ENCODE assay signal across 27 cellular contexts in genomic region chr18:3902676-3903075, GRCh38.
DNase-seq lines count a peak whose midpoint lies in the region; ATAC-seq and TF ChIP-seq lines count a peak whose summit lies in the region.
"Had no signal": no experiment of that assay in that cellular context is flagged by ENCODE, and none has a peak within 500 bp of the region (broad histone marks: within the 10 kb centered on the region; RNA-seq: fewer than 3 reads in every experiment).

No MANE protein-coding gene starts in this region.

- no peaks in the 10 kb centered on the region for H3K27me3 ChIP-seq in smooth muscle cell (ENCODE audit: low read depth)
- H3K27me3 ChIP-seq: BLaER1 treated with 17β-estradiol and CSF1 and Interleukin-3, amounts not matched to agents 10 nM and 100 nM; cardiac muscle cell; spleen; uterus had no signal

- H3K4me2 ChIP-seq in smooth muscle cell, result peak overlapping the region; percentile 38
- H3K4me2 ChIP-seq: BLaER1 treated with 17β-estradiol and CSF1 and Interleukin-3, amounts not matched to agents 10 nM and 100 nM; PC-9 had no signal

- H3K79me2 ChIP-seq in smooth muscle cell (ENCODE audit: low read depth), result no peaks in the 10 kb centered on the region
- H3K79me2 ChIP-seq: parathyroid adenoma had no signal

- no peaks in the 10 kb centered on the region for H3K4me1 ChIP-seq in smooth muscle cell (ENCODE audit: low read depth)
- H3K4me1 ChIP-seq: BLaER1 treated with 17β-estradiol and CSF1 and Interleukin-3, amounts not matched to agents 10 nM and 100 nM; parathyroid adenoma; spleen; uterus had no signal

- TF ChIP-seq CTCF in choroid plexus epithelial cell (conservative IDR thresholded peaks at IDR 0.05; ENCODE audit: low read depth, low read length), result peak; percentile 9
- no peak for TF ChIP-seq CTCF in smooth muscle cell (IDR thresholded peaks at IDR 0.05; ENCODE audit: borderline replicate concordance, insufficient read depth, poor library complexity, severe bottlenecking)

- no peaks in the 10 kb centered on the region for H4K20me1 ChIP-seq in smooth muscle cell (ENCODE audit: low read depth)
- H4K20me1 ChIP-seq: BLaER1 treated with 17β-estradiol and CSF1 and Interleukin-3, amounts not matched to agents 10 nM and 100 nM had no signal

- no peaks in the 10 kb centered on the region for H3K9me3 ChIP-seq in smooth muscle cell (replicated peaks; ENCODE audit: low read depth)
- H3K9me3 ChIP-seq: BLaER1 treated with 17β-estradiol and CSF1 and Interleukin-3, amounts not matched to agents 10 nM and 100 nM; spleen; thoracic aorta; uterus had no signal

- H3K9ac ChIP-seq in smooth muscle cell (ENCODE audit: low read depth), result no peak overlapping the region
- H3K9ac ChIP-seq: BLaER1 treated with 17β-estradiol and CSF1 and Interleukin-3, amounts not matched to agents 10 nM and 100 nM; parathyroid adenoma had no signal

- H3K27ac ChIP-seq in smooth muscle cell (ENCODE audit: low read depth), result peak overlapping the region; percentile 81
- H3K27ac ChIP-seq: BLaER1 treated with 17β-estradiol and CSF1 and Interleukin-3, amounts not matched to agents 10 nM and 100 nM; cardiac muscle cell; parathyroid adenoma; PC-9; spleen; thoracic aorta; uterus had no signal

- no peak overlapping the region for H2AFZ ChIP-seq in smooth muscle cell (ENCODE audit: low read depth)
- H2AFZ ChIP-seq: parathyroid adenoma, PC-9 had no signal

- H3K4me3 ChIP-seq in choroid plexus epithelial cell (ENCODE audit: low read depth, low read length), result no peak overlapping the region
- no peak overlapping the region for H3K4me3 ChIP-seq in smooth muscle cell
- H3K4me3 ChIP-seq: BLaER1 treated with 17β-estradiol and CSF1 and Interleukin-3, amounts not matched to agents 10 nM and 100 nM; cardiac muscle cell; PC-9; spleen; thoracic aorta; uterus had no signal

- DNase-seq in EH (ENCODE audit: low read depth), result peak; percentile 21
- peak; percentile 25 for DNase-seq in NCI-H69 (lab: John Stamatoyannopoulos, UW)
- peak; percentile 40 for DNase-seq in choroid plexus epithelial cell (ENCODE audit: low read depth)
- DNase-seq in smooth muscle cell (lab: John Stamatoyannopoulos, UW; ENCODE audit: unreplicated experiment), result no peak
- no peak for DNase-seq in NCI-H2227 treated with DMSO at 0.1 percent for 48 hours (lab: John Stamatoyannopoulos, UW)
- DNase-seq: activated CD4-positive, alpha-beta T cell treated with anti-CD3 and anti-CD28 coated beads for 36 hours; activated CD8-positive, alpha-beta memory T cell treated with anti-CD3 and anti-CD28 coated beads for 24 hours; activated T-cell treated with anti-CD3 and anti-CD28 coated beads for 4 hours; amygdala; cortex of kidney; effector memory CD4-positive, alpha-beta T cell; immature natural killer cell; KBM-7; NCI-H1105 treated with DMSO at 0.1 percent for 48 hours; NCI-H2029; NCI-H526; PC-9; spleen; stimulated activated CD8-positive, alpha-beta memory T cell treated with anti-CD3 and anti-CD28 coated beads, Interleukin-4, amount 100 ng/mL, for 48 hours; uterus had no signal

- no peaks in the 10 kb centered on the region for H3F3A ChIP-seq in smooth muscle cell (ENCODE audit: low read depth)

- no peak for ATAC-seq in HG03139 (IDR thresholded peaks at IDR 0.05; ENCODE audit: unreplicated experiment)
- no peak for ATAC-seq in HG03039 (IDR thresholded peaks at IDR 0.05; ENCODE audit: unreplicated experiment)
- ATAC-seq: activated CD4-positive, alpha-beta T cell treated with anti-CD3 and anti-CD28 coated beads for 36 hours; Right ventricle myocardium inferior had no signal

- 80% methylated on average over 2 of the region's 2 CpGs for WGBS in smooth muscle cell (ENCODE audit: low lambda C conversion rate)

- no peaks in the 10 kb centered on the region for H3K36me3 ChIP-seq in smooth muscle cell (ENCODE audit: low read depth)
- H3K36me3 ChIP-seq: BLaER1 treated with 17β-estradiol and CSF1 and Interleukin-3, amounts not matched to agents 10 nM and 100 nM; cardiac muscle cell; spleen; thoracic aorta; uterus had no signal

Comparison
In these comparisons a context has a peak if more than half of its experiments do, and no peak if none do; other contexts are left out.
1. DNase-seq: peak in EH (single experiment), NCI-H69 (single experiment) and choroid plexus epithelial cell (single experiment); none in smooth muscle cell (single experiment) and NCI-H2227 treated with DMSO at 0.1 percent for 48 hours (single experiment).